In the genomic region with DNA sequence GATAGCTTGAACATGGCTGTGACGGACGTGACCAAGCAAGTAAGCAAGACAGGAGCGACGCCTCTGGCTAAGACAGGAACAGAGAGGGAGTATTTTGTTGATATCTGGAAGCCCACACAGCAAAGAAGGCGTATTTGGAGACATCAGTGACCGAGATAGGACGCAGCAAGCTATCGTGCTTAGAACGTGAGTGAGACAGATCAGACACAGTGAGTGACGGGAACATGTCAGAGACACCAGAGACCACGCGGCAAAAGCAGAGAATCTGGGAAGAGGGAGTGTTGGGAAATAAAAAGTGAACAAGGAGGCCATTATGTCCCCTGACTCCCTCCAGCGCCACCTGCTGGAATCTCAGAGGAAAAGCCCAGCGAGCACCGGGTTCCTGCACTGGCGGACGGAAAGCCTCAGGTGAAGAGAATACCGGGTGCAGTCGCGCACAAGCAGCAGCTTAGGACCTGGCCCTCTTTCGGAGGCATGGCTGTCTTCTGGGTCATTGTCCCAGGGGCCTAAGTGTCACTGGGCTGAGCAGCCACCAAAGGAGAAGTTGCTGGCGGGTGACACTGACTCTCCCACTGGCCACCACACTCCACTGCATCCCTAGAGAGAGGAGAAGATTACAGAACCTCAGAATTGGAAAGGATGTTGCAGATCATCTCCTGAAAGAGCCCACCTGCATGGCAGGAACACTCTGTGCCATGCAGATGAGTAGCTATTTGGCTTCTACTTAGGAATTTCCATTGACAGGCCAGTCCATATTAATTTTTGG, we compare ENCODE assay signal across 8 cellular contexts.
DNase-seq lines count a peak whose midpoint lies in the region; ATAC-seq and TF ChIP-seq lines count a peak whose summit lies in the region.

No MANE protein-coding gene starts in this region.

- TF ChIP-seq CTCF in MM.1S (IDR thresholded peaks at IDR 0.05; ENCODE audit: low read length) (peak; percentile 75), mesothelial cell of epicardium (IDR thresholded peaks at IDR 0.05; ENCODE audit: unreplicated experiment) (peak; percentile 59)

- H2AFZ ChIP-seq in MM.1S (ENCODE audit: low read length), result peak overlapping the region; percentile 48

- H3K36me3 Mint-ChIP-seq in mesothelial cell of epicardium, result no peaks in the 10 kb centered on the region
- H3K36me3 Mint-ChIP-seq in stimulated activated memory B cell treated with anti-CD40 and anti-IgM and Interleukin-4, amounts not matched to agents 10 μg/mL and 1 μg/mL and 100 μg/mL, for 72 hours, result no peaks in the 10 kb centered on the region

- H3K4me3 Mint-ChIP-seq in mesothelial cell of epicardium, result no peak overlapping the region
- peak overlapping the region; percentile 40 for H3K4me3 Mint-ChIP-seq in stimulated activated memory B cell treated with anti-CD40 and anti-IgM and Interleukin-4, amounts not matched to agents 10 μg/mL and 1 μg/mL and 100 μg/mL, for 72 hours

- H3K4me3 ChIP-seq in MM.1S (ENCODE audit: low read length), result no peak overlapping the region

- no peaks in the 10 kb centered on the region for H4K20me1 ChIP-seq in MM.1S (ENCODE audit: insufficient read depth, low read length)

- no peaks in the 10 kb centered on the region for H3K9me3 ChIP-seq in MM.1S (replicated peaks; ENCODE audit: insufficient read depth, low read length)

- no peak overlapping the region for H3K27ac ChIP-seq in MM.1S (ENCODE audit: low read length)

- no peaks in the 10 kb centered on the region for H3K9me2 ChIP-seq in MM.1S (replicated peaks; ENCODE audit: insufficient read depth, low read length)

- DNase-seq in GM04504 (ENCODE audit: low read depth) (peak; percentile 8), H4 (ENCODE audit: low spot score) (peak; percentile 27), MM.1S (peak; percentile 40), mesothelial cell of epicardium (ENCODE audit: low spot score in 2 of 2, unreplicated experiment in 2 of 2) (peak in 1 of 2 experiments; percentile 59), occipital lobe (lab: John Stamatoyannopoulos, UW) (no peak)
- peak; percentile 78 for DNase-seq in activated CD4-positive, alpha-beta T cell treated with anti-CD3 and anti-CD28 coated beads for 48 hours
- peak; percentile 37 for DNase-seq in effector CD4-positive, alpha-beta T cell

- no peaks in the 10 kb centered on the region for H3F3A ChIP-seq in MM.1S (ENCODE audit: insufficient read depth, low read length)

- no peak overlapping the region for H3K9ac ChIP-seq in MM.1S (ENCODE audit: low read length)

- no peaks in the 10 kb centered on the region for H3K36me3 ChIP-seq in MM.1S (replicated peaks; ENCODE audit: insufficient read depth, low read length)

- ATAC-seq in stimulated activated memory B cell treated with anti-CD40 and anti-IgM and Interleukin-4, amounts not matched to agents 10 μg/mL and 1 μg/mL and 100 μg/mL, for 72 hours, result peak; percentile 46

- H3K79me2 ChIP-seq in MM.1S (ENCODE audit: low read length), result no peaks in the 10 kb centered on the region

- H3K9me3 Mint-ChIP-seq in mesothelial cell of epicardium, result no peaks in the 10 kb centered on the region
- H3K9me3 Mint-ChIP-seq in stimulated activated memory B cell treated with anti-CD40 and anti-IgM and Interleukin-4, amounts not matched to agents 10 μg/mL and 1 μg/mL and 100 μg/mL, for 72 hours, result no peaks in the 10 kb centered on the region

- peak overlapping the region; percentile 44; the same call in 1 of the 2 replicates for H3K4me2 ChIP-seq in MM.1S (ENCODE audit: low read depth, low read length)

- peaks cover 5% of the 10 kb centered on the region for H3K4me1 Mint-ChIP-seq in mesothelial cell of epicardium
- H3K4me1 Mint-ChIP-seq in stimulated activated memory B cell treated with anti-CD40 and anti-IgM and Interleukin-4, amounts not matched to agents 10 μg/mL and 1 μg/mL and 100 μg/mL, for 72 hours, result peaks cover 9% of the 10 kb centered on the region

- no peak overlapping the region for H3K27ac Mint-ChIP-seq in mesothelial cell of epicardium
- H3K27ac Mint-ChIP-seq in stimulated activated memory B cell treated with anti-CD40 and anti-IgM and Interleukin-4, amounts not matched to agents 10 μg/mL and 1 μg/mL and 100 μg/mL, for 72 hours, result no peak overlapping the region

- H3K27me3 ChIP-seq in MM.1S (replicated peaks; ENCODE audit: insufficient read depth, low read length), result no peaks in the 10 kb centered on the region

- H3K4me1 ChIP-seq in MM.1S (ENCODE audit: low read length), result no peaks in the 10 kb centered on the region

- H3K27me3 Mint-ChIP-seq in mesothelial cell of epicardium (ENCODE audit: low read depth), result peaks cover 44% of the 10 kb centered on the region
- H3K27me3 Mint-ChIP-seq in stimulated activated memory B cell treated with anti-CD40 and anti-IgM and Interleukin-4, amounts not matched to agents 10 μg/mL and 1 μg/mL and 100 μg/mL, for 72 hours, result peaks cover 56% of the 10 kb centered on the region
